In the genomic region with DNA sequence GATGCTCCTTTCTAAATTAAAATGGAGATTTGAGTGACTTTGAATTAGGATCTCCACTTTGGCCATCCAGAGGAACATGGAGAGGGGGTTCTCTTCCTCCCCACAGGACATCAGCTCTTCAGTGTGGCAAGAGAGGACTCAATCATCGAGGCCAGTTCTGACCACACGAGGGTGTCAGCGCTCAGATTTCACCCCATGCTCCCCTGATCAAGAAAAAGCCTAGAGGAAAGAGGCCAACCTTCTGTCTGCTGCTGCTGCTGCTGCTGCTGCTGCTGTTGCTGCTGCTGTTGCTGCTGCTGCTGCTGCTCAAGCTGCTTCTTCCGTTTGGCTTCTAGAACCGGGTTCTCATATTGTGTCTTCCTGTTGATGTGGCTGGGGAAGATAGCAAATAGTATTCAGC, we compare ENCODE assay signal across 9 cellular contexts.
A peak's percentile ranks its signal among the peaks of the same experiment; 100 is the strongest.
DNase-seq lines count a peak whose midpoint lies in the region; TF ChIP-seq lines count a peak whose summit lies in the region.
"Had no signal": no experiment of that assay in that cellular context is flagged by ENCODE, and none has a peak within 500 bp of the region (broad histone marks: within the 10 kb centered on the region; RNA-seq: fewer than 3 reads in every experiment).

No MANE protein-coding gene starts in this region.

- TF ChIP-seq CTCF in brain microvascular endothelial cell (IDR thresholded peaks at IDR 0.05; ENCODE audit: low read depth, low read length, missing control alignments) (peak; percentile 81), tibial nerve (IDR thresholded peaks at IDR 0.05) (peak; percentile 39 to 75 (median 61))

- H3K36me3 ChIP-seq in brain microvascular endothelial cell (replicated peaks) (no peaks in the 10 kb centered on the region), tibial nerve (peaks cover 0 to 9% (median 0%) of the 10 kb centered on the region in 3 donors)

- H3K27ac ChIP-seq in brain microvascular endothelial cell (no peak overlapping the region), tibial nerve (peak overlapping the region in 1 of 4 donors; percentile 2)

- WGBS in tibial nerve, 2 donors, result 2 to 12% methylated on average over 4 to 5 of the region's 5 CpGs

- H3K4me1 ChIP-seq in tibial nerve, result peaks cover 0 to 9% (median 0%) of the 10 kb centered on the region in 4 donors

- in situ Hi-C loops in brain microvascular endothelial cell (cut with HindIII; ENCODE audit: low pct_ligation_motif_present, low sequenced_read_pairs), result no loop called here

- H3K27me3 ChIP-seq in brain microvascular endothelial cell (replicated peaks) (no peaks in the 10 kb centered on the region), tibial nerve (no peaks in the 10 kb centered on the region)

- no peaks in the 10 kb centered on the region for H3K9me3 ChIP-seq in tibial nerve

- no peak for TF ChIP-seq POLR2A in tibial nerve (IDR thresholded peaks at IDR 0.05)

- TF ChIP-seq EP300 in tibial nerve (IDR thresholded peaks at IDR 0.05), result no peak

- DNase-seq in NCI-H2081 (lab: John Stamatoyannopoulos, UW) (peak; percentile 63), NCI-H2081 treated with DMSO at 0.1 percent for 48 hours (lab: John Stamatoyannopoulos, UW) (no peak), NCI-H146 treated with DMSO at 0.1 percent for 48 hours (lab: John Stamatoyannopoulos, UW; ENCODE audit: unreplicated experiment) (peak; percentile 2), brain microvascular endothelial cell (peak; percentile 47), inferior parietal cortex (ENCODE audit: extremely low spot score) (peak; percentile 78), tibial nerve (ENCODE audit: low spot score in 2 of 2) (peak in 1 of 2 donors; percentile 39), NCI-H187 (lab: John Stamatoyannopoulos, UW) (no peak)
- no peak for DNase-seq in stimulated activated CD4-positive, alpha-beta T cell treated with anti-CD3 and anti-CD28 coated beads, Interleukin-2, amount 100 ng/mL, for 48 hours
- DNase-seq: CD4-positive, CD25-positive, alpha-beta regulatory T cell had no signal

- H3K4me3 ChIP-seq in brain microvascular endothelial cell (ENCODE audit: low read depth, low read length) (no peak overlapping the region), tibial nerve (no peak overlapping the region)

Comparison
In these comparisons a context has a peak if more than half of its experiments do, and no peak if none do; other contexts are left out.
1. DNase-seq: peak in NCI-H2081 (2 of 2), NCI-H146 treated with DMSO at 0.1 percent for 48 hours (single experiment), brain microvascular endothelial cell (single experiment) and inferior parietal cortex (single experiment); none in NCI-H2081 treated with DMSO at 0.1 percent for 48 hours (single experiment), NCI-H187 (0 of 2) and stimulated activated CD4-positive, alpha-beta T cell treated with anti-CD3 and anti-CD28 coated beads, Interleukin-2, amount 100 ng/mL, for 48 hours (0 of 2).